In the genomic region with DNA sequence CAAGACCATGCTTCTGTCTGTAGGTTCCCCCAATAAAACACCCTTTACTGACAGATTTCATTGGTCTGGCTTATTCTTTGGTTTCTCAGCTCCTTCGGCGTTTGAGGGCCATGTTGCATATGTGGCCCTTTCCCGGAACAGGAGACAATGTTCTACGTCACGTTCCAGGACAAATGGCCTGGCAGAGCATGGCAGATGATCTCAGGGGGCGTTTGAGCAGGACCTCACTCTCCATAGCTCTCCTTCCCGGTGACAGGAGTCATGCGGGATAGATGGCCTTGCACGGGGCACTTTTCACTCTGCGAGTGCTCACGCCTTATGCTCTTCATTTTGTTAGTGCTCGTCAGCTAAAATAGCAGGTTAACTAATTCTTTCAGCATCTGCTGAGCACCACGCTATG, we compare ENCODE assay signal across 15 cellular contexts. TPM values are rescaled to one million over a fixed set of nuclear protein-coding genes. Genes with fewer than 3 reads are reported as not detected.
A peak's percentile ranks its signal among the peaks of the same experiment; 100 is the strongest.
DNase-seq lines count a peak whose midpoint lies in the region; ATAC-seq and TF ChIP-seq lines count a peak whose summit lies in the region.
"Had no signal": no experiment of that assay in that cellular context is flagged by ENCODE, and none has a peak within 500 bp of the region (broad histone marks: within the 10 kb centered on the region; RNA-seq: fewer than 3 reads in every experiment).

No MANE protein-coding gene starts in this region.

- H3K27me3 ChIP-seq in CD4-positive, alpha-beta T cell (ENCODE audit: control insufficient read depth, insufficient read depth, low read length): no peaks in the 10 kb centered on the region
- no peaks in the 10 kb centered on the region for H3K27me3 ChIP-seq in H9 (ENCODE audit: insufficient read depth, low read length)
- no peaks in the 10 kb centered on the region for H3K27me3 ChIP-seq in left lung
- H3K27me3 ChIP-seq in CD4-positive, alpha-beta memory T cell (ENCODE audit: insufficient read depth, low read length): no peaks in the 10 kb centered on the region

- peaks cover 22% of the 10 kb centered on the region for H3K4me1 Mint-ChIP-seq in CD4-positive, alpha-beta T cell (ENCODE audit: low read depth)
- peaks cover 18% of the 10 kb centered on the region in 2 experiments for H3K4me1 Mint-ChIP-seq in H9
- peaks cover 17% of the 10 kb centered on the region for H3K4me1 Mint-ChIP-seq in type B pancreatic cell (ENCODE audit: unreplicated experiment)
- peaks cover 14 to 24% (median 16%) of the 10 kb centered on the region in 4 donors for H3K4me1 Mint-ChIP-seq in CD4-positive, alpha-beta memory T cell

- intact Hi-C loops in CD4-positive, alpha-beta T cell (cut with DNase I, micrococcal nuclease): no loop called here
- intact Hi-C loops in left lung (cut with DNase I): no loop called here
- intact Hi-C loops in CD4-positive, alpha-beta memory T cell (cut with micrococcal nuclease): no loop called here

- H2BK12ac ChIP-seq in H9 (ENCODE audit: insufficient read length, low read depth, low read length): no peak overlapping the region

- H2AK5ac ChIP-seq in H9 (ENCODE audit: insufficient read length, low read length): no peak overlapping the region

- ATAC-seq in CD4-positive, alpha-beta T cell (ENCODE audit: poor library complexity): no peak
- no peak for ATAC-seq in left lung
- ATAC-seq in HG03520 (IDR thresholded peaks at IDR 0.05; ENCODE audit: unreplicated experiment): no peak
- ATAC-seq in GM18873 (IDR thresholded peaks at IDR 0.05; ENCODE audit: low FRiP score, unreplicated experiment): no peak
- ATAC-seq: A549, GM12878 had no signal

- H4K91ac ChIP-seq in H9 (ENCODE audit: insufficient read length, low read depth, low read length): no peak overlapping the region

- H3K23me2 ChIP-seq in H9 (ENCODE audit: insufficient read length, low read depth, low read length, poor library complexity, severe bottlenecking): peaks cover 4% of the 10 kb centered on the region

- no peak overlapping the region for H2BK15ac ChIP-seq in H9 (ENCODE audit: low read depth, low read length)

- no peaks in the 10 kb centered on the region for H3K79me2 ChIP-seq in H9 (ENCODE audit: insufficient read depth, low read length)

- H4K5ac ChIP-seq in H9 (ENCODE audit: insufficient read length, low read depth, low read length): no peak overlapping the region

- no peak overlapping the region for H4K8ac ChIP-seq in H9 (replicated peaks; ENCODE audit: insufficient read length, low read depth, low read length)

- no peak overlapping the region for H3K4me3 Mint-ChIP-seq in CD4-positive, alpha-beta T cell
- no peak overlapping the region for H3K4me3 Mint-ChIP-seq in H9
- no peak overlapping the region for H3K4me3 Mint-ChIP-seq in type B pancreatic cell
- no peak overlapping the region for H3K4me3 Mint-ChIP-seq in CD4-positive, alpha-beta memory T cell
- H3K4me3 Mint-ChIP-seq: CD14-positive monocyte had no signal

- no peak overlapping the region for H3T11ph ChIP-seq in H9 (ENCODE audit: low read length)

- no peak overlapping the region for H3K4ac ChIP-seq in H9 (ENCODE audit: low read depth, low read length)

- H3K27ac ChIP-seq in CD4-positive, alpha-beta T cell (ENCODE audit: low read depth, low read length): no peak overlapping the region
- H3K27ac ChIP-seq in H9 (ENCODE audit: insufficient read length, low read depth, low read length) (no peak overlapping the region), left lung (peak overlapping the region; percentile 49 to 69)
- H3K27ac ChIP-seq in CD4-positive, alpha-beta memory T cell (ENCODE audit: low read depth, low read length): no peak overlapping the region
- H3K27ac ChIP-seq: A549, GM23248 had no signal

- H3K14ac ChIP-seq in H9 (ENCODE audit: insufficient read depth, low read length): no peak overlapping the region

- peak overlapping the region; percentile 30 for H3K27ac Mint-ChIP-seq in CD4-positive, alpha-beta T cell
- H3K27ac Mint-ChIP-seq in H9 (no peak overlapping the region; a peak in 1 of 7 replicates), type B pancreatic cell (no peak overlapping the region)
- no peak overlapping the region for H3K27ac Mint-ChIP-seq in CD4-positive, alpha-beta memory T cell
- H3K27ac Mint-ChIP-seq: CD14-positive monocyte had no signal

- WGBS in H9 (ENCODE audit: extremely low coverage, insufficient read length, low lambda C conversion rate): no CpG with 5 or more reads among the region's 13 CpGs

- H2BK20ac ChIP-seq in H9 (ENCODE audit: low read depth, low read length, poor library complexity, severe bottlenecking): no peak overlapping the region

- no peaks in the 10 kb centered on the region for H4K20me1 ChIP-seq in H9 (ENCODE audit: control insufficient read depth, insufficient read depth, insufficient read length)

- H3K9me3 ChIP-seq in CD4-positive, alpha-beta T cell (ENCODE audit: control insufficient read depth, low read length): no peaks in the 10 kb centered on the region
- H3K9me3 ChIP-seq in H9 (ENCODE audit: control insufficient read depth, low read depth, low read length) (no peaks in the 10 kb centered on the region), left lung (no peaks in the 10 kb centered on the region)
- no peaks in the 10 kb centered on the region for H3K9me3 ChIP-seq in CD4-positive, alpha-beta memory T cell (ENCODE audit: control insufficient read depth in 1 of 2, low read length in 2 of 2)
- H3K9me3 ChIP-seq: A549 had no signal

- no peak for TF ChIP-seq CTCF in CD4-positive, alpha-beta T cell (IDR thresholded peaks at IDR 0.05)
- no peak for TF ChIP-seq CTCF in H9 (conservative IDR thresholded peaks at IDR 0.05)
- no peak for TF ChIP-seq CTCF in left lung (IDR thresholded peaks at IDR 0.05)
- no peak for TF ChIP-seq CTCF in type B pancreatic cell (conservative IDR thresholded peaks at IDR 0.05)

- H3K23ac ChIP-seq in H9 (ENCODE audit: insufficient read length, low read depth, low read length): no peak overlapping the region

- no peaks in the 10 kb centered on the region for H3K27me3 Mint-ChIP-seq in CD4-positive, alpha-beta T cell
- peaks cover 15% of the 10 kb centered on the region for H3K27me3 Mint-ChIP-seq in H9 (ENCODE audit: low read depth)
- H3K27me3 Mint-ChIP-seq in type B pancreatic cell: no peaks in the 10 kb centered on the region
- H3K27me3 Mint-ChIP-seq in CD4-positive, alpha-beta memory T cell: no peaks in the 10 kb centered on the region

- no peak overlapping the region for H3K4me2 ChIP-seq in H9 (ENCODE audit: insufficient read depth, insufficient read length, low read length)
- H3K4me2 ChIP-seq: A549 had no signal

- no peaks in the 10 kb centered on the region for H3K36me3 Mint-ChIP-seq in CD4-positive, alpha-beta T cell (ENCODE audit: low read depth)
- no peaks in the 10 kb centered on the region for H3K36me3 Mint-ChIP-seq in H9 (ENCODE audit: insufficient read depth in 1 of 3, low read depth in 3 of 3)
- no peaks in the 10 kb centered on the region for H3K36me3 Mint-ChIP-seq in type B pancreatic cell
- H3K36me3 Mint-ChIP-seq in CD4-positive, alpha-beta memory T cell: peaks cover 0 to 8% of the 10 kb centered on the region in 2 donors

- H3K4me1 ChIP-seq in H9 (ENCODE audit: insufficient read depth, low read length) (no peaks in the 10 kb centered on the region; the same call in 1 of the 2 replicates), left lung (peaks cover 0 to 31% of the 10 kb centered on the region in 2 donors)
- H3K4me1 ChIP-seq in CD4-positive, alpha-beta memory T cell (ENCODE audit: insufficient read depth, low read length): peaks cover 15% of the 10 kb centered on the region
- H3K4me1 ChIP-seq: A549 had no signal

- H2AFZ ChIP-seq in H9 (ENCODE audit: low read length): no peak overlapping the region
- H2AFZ ChIP-seq: GM23248 had no signal

- H2BK120ac ChIP-seq in H9 (ENCODE audit: low read depth, low read length, poor library complexity, severe bottlenecking): no peak overlapping the region

- no peak overlapping the region for H3K9ac ChIP-seq in H9 (ENCODE audit: extremely low read depth, insufficient read length, low read length)
- H3K9ac ChIP-seq: GM23248 had no signal

- DNase-seq in CD4-positive, alpha-beta T cell: no peak
- DNase-seq in H9 (peak; percentile 9), left lung (no peak), type B pancreatic cell (ENCODE audit: extremely low spot score, unreplicated experiment) (peak; percentile 15), activated gamma-delta T cell treated with Interleukin-2 at 50 U/mL for 16 hours (no peak)
- DNase-seq in CD4-positive, alpha-beta memory T cell: no peak
- DNase-seq: DMS 273 treated with DMSO at 0.1 percent for 48 hours, GM23248, H7, IMR-90 had no signal

- no peak overlapping the region for H3K18ac ChIP-seq in H9 (ENCODE audit: insufficient read length, low read depth, low read length)

- H3K36me3 ChIP-seq in left lung: no peaks in the 10 kb centered on the region
- H3K36me3 ChIP-seq in CD4-positive, alpha-beta memory T cell (ENCODE audit: insufficient read depth, low read length): no peaks in the 10 kb centered on the region

- no peak overlapping the region for H3K56ac ChIP-seq in H9 (ENCODE audit: insufficient read length, low read depth, low read length)

- POLR2A ChIA-PET in CD4-positive, alpha-beta T cell (lab: Charles Lee): no interaction called here
- POLR2A ChIA-PET in CD4-positive, alpha-beta memory T cell (lab: Charles Lee; ENCODE audit: partially characterized antibody): no interaction called here

- H2BK5ac ChIP-seq in H9 (ENCODE audit: insufficient read length, low read length): no peak overlapping the region

- no peaks in the 10 kb centered on the region for H3K79me1 ChIP-seq in H9 (ENCODE audit: insufficient read depth, low read depth, low read length, poor library complexity, severe bottlenecking)

- H3K9me3 Mint-ChIP-seq in CD4-positive, alpha-beta T cell: no peaks in the 10 kb centered on the region
- H3K9me3 Mint-ChIP-seq in H9 (no peaks in the 10 kb centered on the region; a peak in 1 of 5 replicates), type B pancreatic cell (no peaks in the 10 kb centered on the region)
- H3K9me3 Mint-ChIP-seq in CD4-positive, alpha-beta memory T cell: no peaks in the 10 kb centered on the region

- CTCF ChIA-PET in CD4-positive, alpha-beta T cell (lab: Charles Lee): no interaction called here
- CTCF ChIA-PET in CD4-positive, alpha-beta memory T cell (lab: Charles Lee; ENCODE audit: partially characterized antibody): no interaction called here

- H3K4me3 ChIP-seq in left lung: no peak overlapping the region
- no peak overlapping the region for H3K4me3 ChIP-seq in CD4-positive, alpha-beta memory T cell (ENCODE audit: low read length in 2 of 2)
- H3K4me3 ChIP-seq: A549, GM12878, GM23248 had no signal

RNA-seq across cellular contexts. Expression of gene ATP11A, which starts 5.4 kb away (rescaled TPM):
- 10 to 100 TPM; 56.7 to 66.8 TPM for total RNA-seq in CD4-positive, alpha-beta T cell
- total RNA-seq in H9 (2021) (61.6 and 65.3 TPM in 2 replicates), left lung (100 to 1,000 TPM; 271 to 457 TPM), type B pancreatic cell (ENCODE audit: low replicate concordance) (70.9 and 97.6 TPM in 2 replicates)
- 10 to 100 TPM; 50.2 to 50.5 TPM for total RNA-seq in CD4-positive, alpha-beta memory T cell
- polyA plus RNA-seq in CD4-positive, alpha-beta memory T cell: 10 to 100 TPM in 1 of 2 donors, 1 to 10 TPM in 1; 1.1 to 11.2 TPM

Comparison
In these comparisons a context has a peak if more than half of its experiments do, and no peak if none do; other contexts are left out.
1. DNase-seq: peak in H9 (single experiment) and type B pancreatic cell (single experiment); none in CD4-positive, alpha-beta T cell (0 of 10), left lung (0 of 2), CD4-positive, alpha-beta memory T cell (0 of 5) and activated gamma-delta T cell treated with Interleukin-2 at 50 U/mL for 16 hours (single experiment).
2. H3K27ac ChIP-seq: peak in left lung (2 of 2); none in CD4-positive, alpha-beta T cell (single experiment), H9 (single experiment) and CD4-positive, alpha-beta memory T cell (single experiment).